Comparison of ENCODE assay signal across 15 cellular contexts in genomic region chr14:79051009-79051710, GRCh38.
A peak's percentile ranks its signal among the peaks of the same experiment; 100 is the strongest.
DNase-seq lines count a peak whose midpoint lies in the region; ATAC-seq, FAIRE-seq and TF ChIP-seq lines count a peak whose summit lies in the region.
"Had no signal": no experiment of that assay in that cellular context is flagged by ENCODE, and none has a peak within 500 bp of the region (broad histone marks: within the 10 kb centered on the region; RNA-seq: fewer than 3 reads in every experiment).

No MANE protein-coding gene starts in this region.

- H3K4me3 ChIP-seq in GM12865 (ENCODE audit: low read depth, low read length) (peak overlapping the region; percentile 23; the same call in 1 of the 2 replicates), RWPE2 (ENCODE audit: severe bottlenecking) (no peak overlapping the region), epithelial cell of esophagus (ENCODE audit: low read length) (no peak overlapping the region)
- H3K4me3 ChIP-seq: coronary artery had no signal

- ATAC-seq in RWPE2 (ENCODE audit: low read depth): peak; percentile 51
- ATAC-seq: sciatic nerve had no signal

- H3K4me1 ChIP-seq in RWPE2 (ENCODE audit: insufficient read depth, poor library complexity, severe bottlenecking): peaks cover 12% of the 10 kb centered on the region

- H3K27ac ChIP-seq in RWPE2 (ENCODE audit: poor library complexity, severe bottlenecking): no peak overlapping the region

- H3K9me3 ChIP-seq in RWPE2 (ENCODE audit: severe bottlenecking): no peaks in the 10 kb centered on the region

- DNase-seq in GM12865 (ENCODE audit: low read depth) (no peak), RWPE2 (ENCODE audit: low spot score) (no peak), epithelial cell of esophagus (ENCODE audit: low read depth) (peak; percentile 24), renal cortical epithelial cell (ENCODE audit: low read depth) (peak; percentile 36), pons (ENCODE audit: low spot score) (no peak), HCEC 1CT (no peak), urothelium cell line (ENCODE audit: low spot score) (no peak)
- DNase-seq: activated CD4-positive, alpha-beta T cell treated with anti-CD3 and anti-CD28 coated beads for 48 hours; DMS79; H9; islet precursor cell; NCI-H524; occipital lobe had no signal

- H3K27me3 ChIP-seq in RWPE2 (ENCODE audit: insufficient read depth, poor library complexity, severe bottlenecking): no peaks in the 10 kb centered on the region

- no peaks in the 10 kb centered on the region for H3K36me3 ChIP-seq in RWPE2 (ENCODE audit: low read depth)

- FAIRE-seq in urothelium cell line (lab: Jason Lieb, UNC): no peak

- TF ChIP-seq CTCF in GM12865 (IDR thresholded peaks at IDR 0.05; ENCODE audit: insufficient read depth, low read depth, low read length, missing control alignments) (no peak), RWPE2 (IDR thresholded peaks at IDR 0.05; ENCODE audit: poor library complexity, severe bottlenecking) (no peak), epithelial cell of esophagus (IDR thresholded peaks at IDR 0.05; ENCODE audit: insufficient read depth, low read depth, low read length, missing control alignments) (no peak)

Comparison
In these comparisons a context has a peak if more than half of its experiments do, and no peak if none do; other contexts are left out.
1. DNase-seq: peak in epithelial cell of esophagus (single experiment) and renal cortical epithelial cell (single experiment); none in GM12865 (single experiment), RWPE2 (single experiment), pons (single experiment), HCEC 1CT (single experiment) and urothelium cell line (single experiment).